8 cellular contexts compared by ENCODE assay signal in the genomic region with DNA sequence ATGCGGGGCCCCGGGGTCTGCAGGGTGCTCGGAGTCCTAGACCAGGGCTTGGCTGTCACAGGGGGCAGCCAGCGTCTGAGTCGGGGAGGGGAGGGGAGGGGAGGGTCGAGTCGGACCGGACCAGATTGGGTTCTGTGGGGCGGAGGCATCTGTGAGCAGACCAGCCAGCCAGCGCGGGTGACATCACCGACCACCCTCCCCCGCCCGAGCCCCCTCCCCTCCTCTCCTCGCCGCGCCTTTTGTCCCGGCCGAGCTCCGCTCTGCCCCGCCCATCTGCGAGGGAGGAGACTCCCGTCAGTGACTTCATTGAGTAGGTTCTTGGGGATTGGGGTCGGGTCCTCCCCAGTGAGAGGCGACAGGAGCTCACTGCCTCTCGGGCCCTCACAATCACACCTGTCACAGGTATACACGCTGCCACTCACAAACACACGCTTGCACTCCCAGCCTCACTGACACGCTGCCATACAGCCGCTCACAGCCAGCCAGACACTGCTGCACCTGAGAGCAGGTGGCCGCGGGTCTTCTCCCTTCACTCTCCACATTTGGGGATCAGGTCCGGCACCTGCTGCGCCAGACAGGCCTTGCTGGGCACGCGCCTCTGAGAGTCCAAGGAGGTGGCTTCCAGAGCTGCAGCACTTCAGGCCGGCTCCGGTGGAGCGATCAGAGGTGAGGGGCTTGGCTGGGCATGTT. TPM values are rescaled to one million over a fixed set of nuclear protein-coding genes. Genes with fewer than 3 reads are reported as not detected.
DNase-seq lines count a peak whose midpoint lies in the region; ATAC-seq and TF ChIP-seq lines count a peak whose summit lies in the region.

No MANE protein-coding gene starts in this region.

- H3K27me3 ChIP-seq in osteoblast (ENCODE audit: insufficient read depth, low read length) = no peaks in the 10 kb centered on the region

- peaks cover 2% of the 10 kb centered on the region for H4K20me1 ChIP-seq in osteoblast (ENCODE audit: insufficient read depth, low read length)

- peaks cover 11% of the 10 kb centered on the region for H3K36me3 Mint-ChIP-seq in activated naive CD8-positive, alpha-beta T cell treated with anti-CD3 and anti-CD28 coated beads, Interleukin-2, amount 50 U/mL, for 24 hours (ENCODE audit: low read depth)

- H3K4me1 Mint-ChIP-seq in activated naive CD8-positive, alpha-beta T cell treated with anti-CD3 and anti-CD28 coated beads, Interleukin-2, amount 50 U/mL, for 24 hours = peaks cover 84% of the 10 kb centered on the region

- H3K4me3 Mint-ChIP-seq in activated naive CD8-positive, alpha-beta T cell treated with anti-CD3 and anti-CD28 coated beads, Interleukin-2, amount 50 U/mL, for 24 hours = peak overlapping the region; percentile 87

- H3K79me2 ChIP-seq in osteoblast (ENCODE audit: insufficient read depth, low read length) = peaks cover 12% of the 10 kb centered on the region

- TF ChIP-seq CTCF in osteoblast (IDR thresholded peaks at IDR 0.05; ENCODE audit: extremely low read depth, low read depth, low read length) (no peak), GM10266 (IDR thresholded peaks at IDR 0.05; ENCODE audit: control insufficient read depth, insufficient read depth, low read depth, missing control alignments) (no peak)

- no peak for ATAC-seq in activated naive CD8-positive, alpha-beta T cell treated with anti-CD3 and anti-CD28 coated beads, Interleukin-2, amount 50 U/mL, for 24 hours

- H3K4me3 ChIP-seq in osteoblast (ENCODE audit: insufficient read depth, low read length) = peak overlapping the region; percentile 90

- peaks cover 54% of the 10 kb centered on the region for H3K4me1 ChIP-seq in osteoblast (ENCODE audit: insufficient read depth, low read length)

- H3K4me2 ChIP-seq in osteoblast (ENCODE audit: insufficient read depth, low read length) = peak overlapping the region; percentile 91

- intact Hi-C loops in cardiac septum (cut with DNase I) = loop anchor here (5.0 to 10.0 kb wide), 3 partner anchors 82 to 285 kb away; a partner anchor contains a TSS

- peak overlapping the region; percentile 71 for H3K27ac Mint-ChIP-seq in activated naive CD8-positive, alpha-beta T cell treated with anti-CD3 and anti-CD28 coated beads, Interleukin-2, amount 50 U/mL, for 24 hours

- peak overlapping the region; percentile 36 for H2AFZ ChIP-seq in osteoblast (ENCODE audit: low read length)

- H3K27ac ChIP-seq in osteoblast (ENCODE audit: low read depth, low read length) = peak overlapping the region; percentile 83

- H3K27me3 Mint-ChIP-seq in activated naive CD8-positive, alpha-beta T cell treated with anti-CD3 and anti-CD28 coated beads, Interleukin-2, amount 50 U/mL, for 24 hours = peaks cover 1% of the 10 kb centered on the region

- peak; percentile 30 for DNase-seq in stimulated activated CD4-positive, alpha-beta T cell treated with anti-CD3 and anti-CD28 coated beads, Interleukin-12 subunit alpha, Interleukin-12 subunit beta, amount 100 ng/mL, for 4 hours
- DNase-seq in stimulated activated CD4-positive, alpha-beta T cell treated with anti-CD3 and anti-CD28 coated beads, Interleukin-2, amount 100 ng/mL, for 48 hours = no peak
- DNase-seq in NCI-H82 treated with DMSO at 0.1 percent for 48 hours (lab: John Stamatoyannopoulos, UW; ENCODE audit: unreplicated experiment) (peak; percentile 2), cardiac septum (ENCODE audit: low spot score) (peak; percentile 82), osteoblast (ENCODE audit: insufficient read length, low spot score, missing footprints) (peak; percentile 72), GM10266 (ENCODE audit: extremely low spot score) (no peak), NCI-H510A treated with DMSO at 0.1 percent for 48 hours (lab: John Stamatoyannopoulos, UW) (no peak)
- peak; percentile 53 for DNase-seq in activated naive CD8-positive, alpha-beta T cell treated with anti-CD3 and anti-CD28 coated beads, Interleukin-2, amount 50 U/mL, for 24 hours

- H3K9me3 ChIP-seq in osteoblast (ENCODE audit: low read depth, low read length) = no peaks in the 10 kb centered on the region

- no peaks in the 10 kb centered on the region for H3K9me3 Mint-ChIP-seq in activated naive CD8-positive, alpha-beta T cell treated with anti-CD3 and anti-CD28 coated beads, Interleukin-2, amount 50 U/mL, for 24 hours

- H3K36me3 ChIP-seq in osteoblast (ENCODE audit: insufficient read depth, low read length) = no peaks in the 10 kb centered on the region

RNA-seq across cellular contexts. Expression of a gene that starts 0.5 kb away (rescaled TPM):
- total RNA-seq in cardiac septum (133 TPM), osteoblast (12.7 and 16.5 TPM in 2 replicates)

RNA-seq across cellular contexts. Expression of a gene that starts 32.0 kb away (rescaled TPM):
- total RNA-seq in cardiac septum (0.57 TPM), osteoblast (under 0.01 TPM in 1 of 2 replicates, not detected in the other)

Comparison
In these comparisons a context has a peak if more than half of its experiments do, and no peak if none do; other contexts are left out.
1. DNase-seq: peak in stimulated activated CD4-positive, alpha-beta T cell treated with anti-CD3 and anti-CD28 coated beads, Interleukin-12 subunit alpha, Interleukin-12 subunit beta, amount 100 ng/mL, for 4 hours (single experiment), NCI-H82 treated with DMSO at 0.1 percent for 48 hours (single experiment), activated naive CD8-positive, alpha-beta T cell treated with anti-CD3 and anti-CD28 coated beads, Interleukin-2, amount 50 U/mL, for 24 hours (single experiment), cardiac septum (single experiment) and osteoblast (single experiment); none in stimulated activated CD4-positive, alpha-beta T cell treated with anti-CD3 and anti-CD28 coated beads, Interleukin-2, amount 100 ng/mL, for 48 hours (0 of 2), GM10266 (single experiment) and NCI-H510A treated with DMSO at 0.1 percent for 48 hours (single experiment).